1 cellular context compared by ENCODE assay signal in the genomic region with DNA sequence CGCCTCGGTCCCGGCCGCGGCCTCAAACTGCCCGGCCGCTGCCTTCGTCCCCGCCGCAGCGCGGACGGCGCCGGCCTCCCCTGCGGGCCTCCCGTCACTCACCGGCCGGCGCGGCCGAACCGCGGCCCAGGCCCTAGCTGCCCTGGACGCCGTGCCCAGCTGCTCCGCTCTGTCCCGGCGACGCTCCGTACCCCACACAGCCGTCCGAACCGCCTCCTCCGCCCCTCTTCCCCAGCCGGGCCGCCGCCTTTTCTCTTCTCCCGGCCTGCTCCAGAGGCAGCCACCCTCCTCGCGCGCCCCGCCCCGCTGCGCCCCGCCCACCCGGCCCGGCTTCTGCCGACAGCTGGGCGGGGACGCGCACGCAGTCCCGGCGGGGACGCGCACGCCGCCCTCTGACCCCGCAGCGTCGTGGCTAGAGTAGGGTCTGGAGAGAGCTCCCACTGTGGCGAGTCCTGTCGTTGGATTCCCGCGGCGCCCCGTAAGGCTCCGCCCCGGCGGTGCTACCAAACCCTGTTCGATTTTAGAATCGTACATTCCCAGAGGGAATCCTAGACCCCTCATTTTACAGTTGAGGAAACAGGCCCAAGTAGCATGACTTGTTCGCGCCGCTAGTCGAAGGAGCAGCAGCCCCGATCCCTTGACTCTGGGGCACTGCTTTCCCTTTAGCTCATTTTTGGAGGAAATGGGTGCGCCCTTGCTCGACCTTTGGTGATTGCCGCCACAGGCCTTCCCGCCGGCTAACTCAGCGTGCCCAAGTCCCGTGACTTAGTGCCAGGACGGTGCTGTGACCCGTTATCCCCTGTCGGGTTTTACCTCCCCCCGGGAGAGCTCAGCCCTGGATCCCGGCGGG.
A peak's percentile ranks its signal among the peaks of the same experiment; 100 is the strongest.
TF ChIP-seq lines count a peak whose summit lies in the region.

A gene with protein sequence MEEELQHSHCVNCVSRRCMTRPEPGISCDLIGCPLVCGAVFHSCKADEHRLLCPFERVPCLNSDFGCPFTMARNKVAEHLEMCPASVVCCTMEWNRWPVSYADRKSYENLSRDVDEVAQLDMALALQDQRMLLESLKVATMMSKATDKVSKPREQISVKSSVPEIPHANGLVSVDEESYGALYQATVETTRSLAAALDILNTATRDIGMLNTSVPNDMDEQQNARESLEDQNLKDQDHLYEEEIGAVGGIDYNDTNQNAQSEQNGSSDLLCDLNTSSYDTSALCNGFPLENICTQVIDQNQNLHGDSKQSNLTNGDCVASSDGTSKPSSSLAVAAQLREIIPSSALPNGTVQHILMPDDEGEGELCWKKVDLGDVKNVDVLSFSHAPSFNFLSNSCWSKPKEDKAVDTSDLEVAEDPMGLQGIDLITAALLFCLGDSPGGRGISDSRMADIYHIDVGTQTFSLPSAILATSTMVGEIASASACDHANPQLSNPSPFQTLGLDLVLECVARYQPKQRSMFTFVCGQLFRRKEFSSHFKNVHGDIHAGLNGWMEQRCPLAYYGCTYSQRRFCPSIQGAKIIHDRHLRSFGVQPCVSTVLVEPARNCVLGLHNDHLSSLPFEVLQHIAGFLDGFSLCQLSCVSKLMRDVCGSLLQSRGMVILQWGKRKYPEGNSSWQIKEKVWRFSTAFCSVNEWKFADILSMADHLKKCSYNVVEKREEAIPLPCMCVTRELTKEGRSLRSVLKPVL (minus strand): TSS at position 295 of the 850 bp plus-strand sequence. CDS start 8,390 bp downstream, outside the sequence.

TF ChIP-seq in K562, 482 proteins besides CTCF, POLR2A, EP300 and RAD21 (continued from another document and continues in another):
- TF ChIP-seq HNRNPK (IDR thresholded peaks at IDR 0.05; ENCODE audit: low read depth, low read length, poor library complexity, severe bottlenecking) (peak; percentile 95), CEBPG (CRISPR knock-in tag; IDR thresholded peaks at IDR 0.05) (no peak), CEBPG (tag; conservative IDR thresholded peaks at IDR 0.05 in 1 of 2, IDR thresholded peaks at IDR 0.05 in 1 of 2) (no peak), FOXA3 (CRISPR knock-in tag; conservative IDR thresholded peaks at IDR 0.05 in 1 of 2, IDR thresholded peaks at IDR 0.05 in 1 of 2) (no peak), TRIM24 (IDR thresholded peaks at IDR 0.05) (0 out of 4 replicates have a peak, but pooled peaks have one; percentile 14), ZNF174 (CRISPR knock-in tag; IDR thresholded peaks at IDR 0.05) (no peak), CBX5 (IDR thresholded peaks at IDR 0.05; ENCODE audit: borderline replicate concordance, low read depth) (no peak), SPI1 (IDR thresholded peaks at IDR 0.05; ENCODE audit: borderline replicate concordance, low read depth, low read length) (no peak), PHB (CRISPR knock-in tag; IDR thresholded peaks at IDR 0.05) (no peak), RBM15 (IDR thresholded peaks at IDR 0.05; ENCODE audit: insufficient read depth, low read length) (no peak), HNRNPLL (IDR thresholded peaks at IDR 0.05; ENCODE audit: low read depth, low read length, poor library complexity, severe bottlenecking) (no peak), ZNF699 (CRISPR knock-in tag; IDR thresholded peaks at IDR 0.05; ENCODE audit: insufficient replicate concordance) (no peak), CC2D1A (IDR thresholded peaks at IDR 0.05) (0 out of 2 replicates have a peak, but pooled peaks have one; percentile 13), BHLHE40 (IDR thresholded peaks at IDR 0.05; ENCODE audit: low read length) (peak; percentile 71; the same call in 1 of the 2 replicates), PHB2 (IDR thresholded peaks at IDR 0.05; ENCODE audit: low read depth) (no peak), NCOR1 (IDR thresholded peaks at IDR 0.05) (no peak), STAG1 (CRISPR knock-in tag; IDR thresholded peaks at IDR 0.05; ENCODE audit: borderline replicate concordance) (no peak; the same call in 1 of the 2 replicates), JUN (IDR thresholded peaks at IDR 0.05; ENCODE audit: borderline replicate concordance, low read depth, low read length) (no peak), JUN (CRISPR knock-in tag; IDR thresholded peaks at IDR 0.05; ENCODE audit: borderline replicate concordance) (0 out of 2 replicates have a peak, but pooled peaks have one; percentile 44), HCFC1 (IDR thresholded peaks at IDR 0.05; ENCODE audit: low read depth, low read length) (peak; percentile 56), SRF (CRISPR knock-in tag; IDR thresholded peaks at IDR 0.05) (0 out of 4 replicates have a peak, but pooled peaks of 1 of the 2 experiments have one; percentile 25), SMAD3 (CRISPR knock-in tag; conservative IDR thresholded peaks at IDR 0.05) (no peak; the same call in 1 of the 2 replicates), ZBTB8A (IDR thresholded peaks at IDR 0.05; ENCODE audit: partially characterized antibody) (no peak), KLF6 (CRISPR knock-in tag; IDR thresholded peaks at IDR 0.05; ENCODE audit: borderline replicate concordance) (peak; percentile 73; the same call in 1 of the 2 replicates), SMARCA5 (IDR thresholded peaks at IDR 0.05) (no peak), PHF8 (IDR thresholded peaks at IDR 0.05; ENCODE audit: borderline replicate concordance, low read length) (peak; percentile 98), PPARD (CRISPR knock-in tag; IDR thresholded peaks at IDR 0.05) (no peak), ZFPM2 (CRISPR knock-in tag; IDR thresholded peaks at IDR 0.05) (peak; percentile 60; the same call in 1 of the 2 replicates), PHF21A (IDR thresholded peaks at IDR 0.05; ENCODE audit: borderline replicate concordance, low read depth) (peak; percentile 42; the same call in 1 of the 2 replicates), ZKSCAN3 (CRISPR knock-in tag; IDR thresholded peaks at IDR 0.05) (no peak), EP400 (IDR thresholded peaks at IDR 0.05) (peak; percentile 53), FOXP1 (CRISPR knock-in tag; IDR thresholded peaks at IDR 0.05) (peak; percentile 23; the same call in 1 of the 2 replicates), NBN (IDR thresholded peaks at IDR 0.05; ENCODE audit: low read depth) (0 out of 2 replicates have a peak, but pooled peaks have one; percentile 55)
- TF ChIP-seq, protein P1, sequence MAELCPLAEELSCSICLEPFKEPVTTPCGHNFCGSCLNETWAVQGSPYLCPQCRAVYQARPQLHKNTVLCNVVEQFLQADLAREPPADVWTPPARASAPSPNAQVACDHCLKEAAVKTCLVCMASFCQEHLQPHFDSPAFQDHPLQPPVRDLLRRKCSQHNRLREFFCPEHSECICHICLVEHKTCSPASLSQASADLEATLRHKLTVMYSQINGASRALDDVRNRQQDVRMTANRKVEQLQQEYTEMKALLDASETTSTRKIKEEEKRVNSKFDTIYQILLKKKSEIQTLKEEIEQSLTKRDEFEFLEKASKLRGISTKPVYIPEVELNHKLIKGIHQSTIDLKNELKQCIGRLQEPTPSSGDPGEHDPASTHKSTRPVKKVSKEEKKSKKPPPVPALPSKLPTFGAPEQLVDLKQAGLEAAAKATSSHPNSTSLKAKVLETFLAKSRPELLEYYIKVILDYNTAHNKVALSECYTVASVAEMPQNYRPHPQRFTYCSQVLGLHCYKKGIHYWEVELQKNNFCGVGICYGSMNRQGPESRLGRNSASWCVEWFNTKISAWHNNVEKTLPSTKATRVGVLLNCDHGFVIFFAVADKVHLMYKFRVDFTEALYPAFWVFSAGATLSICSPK (IDR thresholded peaks at IDR 0.05; ENCODE audit: borderline replicate concordance): no peak
- TF ChIP-seq, protein P2, sequence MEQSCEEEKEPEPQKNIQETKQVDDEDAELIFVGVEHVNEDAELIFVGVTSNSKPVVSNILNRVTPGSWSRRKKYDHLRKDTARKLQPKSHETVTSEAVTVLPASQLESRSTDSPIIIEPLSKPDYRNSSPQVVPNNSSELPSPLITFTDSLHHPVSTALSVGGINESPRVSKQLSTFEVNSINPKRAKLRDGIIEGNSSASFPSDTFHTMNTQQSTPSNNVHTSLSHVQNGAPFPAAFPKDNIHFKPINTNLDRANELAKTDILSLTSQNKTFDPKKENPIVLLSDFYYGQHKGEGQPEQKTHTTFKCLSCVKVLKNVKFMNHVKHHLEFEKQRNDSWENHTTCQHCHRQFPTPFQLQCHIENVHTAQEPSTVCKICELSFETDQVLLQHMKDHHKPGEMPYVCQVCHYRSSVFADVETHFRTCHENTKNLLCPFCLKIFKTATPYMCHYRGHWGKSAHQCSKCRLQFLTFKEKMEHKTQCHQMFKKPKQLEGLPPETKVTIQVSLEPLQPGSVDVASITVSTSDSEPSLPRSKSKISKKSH (CRISPR knock-in tag; IDR thresholded peaks at IDR 0.05): no peak
- TF ChIP-seq, protein P3, sequence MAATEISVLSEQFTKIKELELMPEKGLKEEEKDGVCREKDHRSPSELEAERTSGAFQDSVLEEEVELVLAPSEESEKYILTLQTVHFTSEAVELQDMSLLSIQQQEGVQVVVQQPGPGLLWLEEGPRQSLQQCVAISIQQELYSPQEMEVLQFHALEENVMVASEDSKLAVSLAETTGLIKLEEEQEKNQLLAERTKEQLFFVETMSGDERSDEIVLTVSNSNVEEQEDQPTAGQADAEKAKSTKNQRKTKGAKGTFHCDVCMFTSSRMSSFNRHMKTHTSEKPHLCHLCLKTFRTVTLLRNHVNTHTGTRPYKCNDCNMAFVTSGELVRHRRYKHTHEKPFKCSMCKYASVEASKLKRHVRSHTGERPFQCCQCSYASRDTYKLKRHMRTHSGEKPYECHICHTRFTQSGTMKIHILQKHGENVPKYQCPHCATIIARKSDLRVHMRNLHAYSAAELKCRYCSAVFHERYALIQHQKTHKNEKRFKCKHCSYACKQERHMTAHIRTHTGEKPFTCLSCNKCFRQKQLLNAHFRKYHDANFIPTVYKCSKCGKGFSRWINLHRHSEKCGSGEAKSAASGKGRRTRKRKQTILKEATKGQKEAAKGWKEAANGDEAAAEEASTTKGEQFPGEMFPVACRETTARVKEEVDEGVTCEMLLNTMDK (IDR thresholded peaks at IDR 0.05; ENCODE audit: borderline replicate concordance, insufficient read depth, low read depth, low read length, poor library complexity, severe bottlenecking): no peak
- TF ChIP-seq, protein P4, sequence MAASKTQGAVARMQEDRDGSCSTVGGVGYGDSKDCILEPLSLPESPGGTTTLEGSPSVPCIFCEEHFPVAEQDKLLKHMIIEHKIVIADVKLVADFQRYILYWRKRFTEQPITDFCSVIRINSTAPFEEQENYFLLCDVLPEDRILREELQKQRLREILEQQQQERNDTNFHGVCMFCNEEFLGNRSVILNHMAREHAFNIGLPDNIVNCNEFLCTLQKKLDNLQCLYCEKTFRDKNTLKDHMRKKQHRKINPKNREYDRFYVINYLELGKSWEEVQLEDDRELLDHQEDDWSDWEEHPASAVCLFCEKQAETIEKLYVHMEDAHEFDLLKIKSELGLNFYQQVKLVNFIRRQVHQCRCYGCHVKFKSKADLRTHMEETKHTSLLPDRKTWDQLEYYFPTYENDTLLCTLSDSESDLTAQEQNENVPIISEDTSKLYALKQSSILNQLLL (CRISPR knock-in tag; IDR thresholded peaks at IDR 0.05; ENCODE audit: borderline replicate concordance): no peak
- TF ChIP-seq, protein P5, sequence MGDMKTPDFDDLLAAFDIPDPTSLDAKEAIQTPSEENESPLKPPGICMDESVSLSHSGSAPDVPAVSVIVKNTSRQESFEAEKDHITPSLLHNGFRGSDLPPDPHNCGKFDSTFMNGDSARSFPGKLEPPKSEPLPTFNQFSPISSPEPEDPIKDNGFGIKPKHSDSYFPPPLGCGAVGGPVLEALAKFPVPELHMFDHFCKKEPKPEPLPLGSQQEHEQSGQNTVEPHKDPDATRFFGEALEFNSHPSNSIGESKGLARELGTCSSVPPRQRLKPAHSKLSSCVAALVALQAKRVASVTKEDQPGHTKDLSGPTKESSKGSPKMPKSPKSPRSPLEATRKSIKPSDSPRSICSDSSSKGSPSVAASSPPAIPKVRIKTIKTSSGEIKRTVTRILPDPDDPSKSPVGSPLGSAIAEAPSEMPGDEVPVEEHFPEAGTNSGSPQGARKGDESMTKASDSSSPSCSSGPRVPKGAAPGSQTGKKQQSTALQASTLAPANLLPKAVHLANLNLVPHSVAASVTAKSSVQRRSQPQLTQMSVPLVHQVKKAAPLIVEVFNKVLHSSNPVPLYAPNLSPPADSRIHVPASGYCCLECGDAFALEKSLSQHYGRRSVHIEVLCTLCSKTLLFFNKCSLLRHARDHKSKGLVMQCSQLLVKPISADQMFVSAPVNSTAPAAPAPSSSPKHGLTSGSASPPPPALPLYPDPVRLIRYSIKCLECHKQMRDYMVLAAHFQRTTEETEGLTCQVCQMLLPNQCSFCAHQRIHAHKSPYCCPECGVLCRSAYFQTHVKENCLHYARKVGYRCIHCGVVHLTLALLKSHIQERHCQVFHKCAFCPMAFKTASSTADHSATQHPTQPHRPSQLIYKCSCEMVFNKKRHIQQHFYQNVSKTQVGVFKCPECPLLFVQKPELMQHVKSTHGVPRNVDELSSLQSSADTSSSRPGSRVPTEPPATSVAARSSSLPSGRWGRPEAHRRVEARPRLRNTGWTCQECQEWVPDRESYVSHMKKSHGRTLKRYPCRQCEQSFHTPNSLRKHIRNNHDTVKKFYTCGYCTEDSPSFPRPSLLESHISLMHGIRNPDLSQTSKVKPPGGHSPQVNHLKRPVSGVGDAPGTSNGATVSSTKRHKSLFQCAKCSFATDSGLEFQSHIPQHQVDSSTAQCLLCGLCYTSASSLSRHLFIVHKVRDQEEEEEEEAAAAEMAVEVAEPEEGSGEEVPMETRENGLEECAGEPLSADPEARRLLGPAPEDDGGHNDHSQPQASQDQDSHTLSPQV (IDR thresholded peaks at IDR 0.05): peak; percentile 61
- TF ChIP-seq, protein P6, sequence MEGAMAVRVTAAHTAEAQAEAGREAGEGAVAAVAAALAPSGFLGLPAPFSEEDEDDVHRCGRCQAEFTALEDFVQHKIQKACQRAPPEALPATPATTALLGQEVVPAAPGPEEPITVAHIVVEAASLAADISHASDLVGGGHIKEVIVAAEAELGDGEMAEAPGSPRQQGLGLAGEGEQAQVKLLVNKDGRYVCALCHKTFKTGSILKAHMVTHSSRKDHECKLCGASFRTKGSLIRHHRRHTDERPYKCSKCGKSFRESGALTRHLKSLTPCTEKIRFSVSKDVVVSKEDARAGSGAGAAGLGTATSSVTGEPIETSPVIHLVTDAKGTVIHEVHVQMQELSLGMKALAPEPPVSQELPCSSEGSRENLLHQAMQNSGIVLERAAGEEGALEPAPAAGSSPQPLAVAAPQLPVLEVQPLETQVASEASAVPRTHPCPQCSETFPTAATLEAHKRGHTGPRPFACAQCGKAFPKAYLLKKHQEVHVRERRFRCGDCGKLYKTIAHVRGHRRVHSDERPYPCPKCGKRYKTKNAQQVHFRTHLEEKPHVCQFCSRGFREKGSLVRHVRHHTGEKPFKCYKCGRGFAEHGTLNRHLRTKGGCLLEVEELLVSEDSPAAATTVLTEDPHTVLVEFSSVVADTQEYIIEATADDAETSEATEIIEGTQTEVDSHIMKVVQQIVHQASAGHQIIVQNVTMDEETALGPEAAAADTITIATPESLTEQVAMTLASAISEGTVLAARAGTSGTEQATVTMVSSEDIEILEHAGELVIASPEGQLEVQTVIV (CRISPR knock-in tag; IDR thresholded peaks at IDR 0.05; ENCODE audit: borderline replicate concordance): no peak
- TF ChIP-seq, protein P7, sequence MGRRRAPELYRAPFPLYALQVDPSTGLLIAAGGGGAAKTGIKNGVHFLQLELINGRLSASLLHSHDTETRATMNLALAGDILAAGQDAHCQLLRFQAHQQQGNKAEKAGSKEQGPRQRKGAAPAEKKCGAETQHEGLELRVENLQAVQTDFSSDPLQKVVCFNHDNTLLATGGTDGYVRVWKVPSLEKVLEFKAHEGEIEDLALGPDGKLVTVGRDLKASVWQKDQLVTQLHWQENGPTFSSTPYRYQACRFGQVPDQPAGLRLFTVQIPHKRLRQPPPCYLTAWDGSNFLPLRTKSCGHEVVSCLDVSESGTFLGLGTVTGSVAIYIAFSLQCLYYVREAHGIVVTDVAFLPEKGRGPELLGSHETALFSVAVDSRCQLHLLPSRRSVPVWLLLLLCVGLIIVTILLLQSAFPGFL (CRISPR knock-in tag; IDR thresholded peaks at IDR 0.05): no peak
